9 cellular contexts compared by ENCODE assay signal in genomic region chr9:131095666-131096489, GRCh38. TPM values are rescaled to one million over a fixed set of nuclear protein-coding genes. Genes with fewer than 3 reads are reported as not detected.
DNase-seq lines count a peak whose midpoint lies in the region; ATAC-seq and TF ChIP-seq lines count a peak whose summit lies in the region.
"Had no signal": no experiment of that assay in that cellular context is flagged by ENCODE, and none has a peak within 500 bp of the region (broad histone marks: within the 10 kb centered on the region; RNA-seq: fewer than 3 reads in every experiment).

No MANE protein-coding gene starts in this region.

- no peak for TF ChIP-seq CTCF in CD8-positive, alpha-beta T cell (IDR thresholded peaks at IDR 0.05)
- TF ChIP-seq CTCF in LNCaP clone FGC (IDR thresholded peaks at IDR 0.05; ENCODE audit: control insufficient read depth, extremely low read depth, insufficient read depth) = no peak
- TF ChIP-seq CTCF in prostate gland (IDR thresholded peaks at IDR 0.05) = no peak

- intact Hi-C loops in CD8-positive, alpha-beta T cell (cut with DNase I, micrococcal nuclease) = no loop called here
- intact Hi-C loops in prostate gland (cut with DNase I) = no loop called here

- H3K4me3 Mint-ChIP-seq in CD8-positive, alpha-beta T cell = peak overlapping the region; percentile 74
- H3K4me3 Mint-ChIP-seq in activated T-cell treated with anti-CD3 and anti-CD28 coated beads, Interleukin-2, amount 50 U/mL, for 72 hours = peak overlapping the region; percentile 68 to 70

- H3K4me1 ChIP-seq in CD8-positive, alpha-beta T cell (ENCODE audit: insufficient read depth, low read length) = no peaks in the 10 kb centered on the region
- H3K4me1 ChIP-seq in prostate gland (replicated peaks) = peaks cover 2% of the 10 kb centered on the region

- H3K27me3 ChIP-seq in CD8-positive, alpha-beta T cell (ENCODE audit: insufficient read depth, low read length) = peaks cover 6% of the 10 kb centered on the region
- no peaks in the 10 kb centered on the region for H3K27me3 ChIP-seq in prostate gland (replicated peaks; ENCODE audit: insufficient read depth)

- POLR2A ChIA-PET in CD8-positive, alpha-beta T cell (lab: Charles Lee) = no interaction called here

- no peak overlapping the region for H3K27ac ChIP-seq in CD8-positive, alpha-beta T cell (ENCODE audit: low read depth, low read length)
- peak overlapping the region in 1 of 2 donors; percentile 54 for H3K27ac ChIP-seq in prostate gland
- H3K27ac ChIP-seq: HL-60 had no signal

- no peaks in the 10 kb centered on the region for H3K36me3 ChIP-seq in CD8-positive, alpha-beta T cell (ENCODE audit: insufficient read depth, low read length)
- no peaks in the 10 kb centered on the region for H3K36me3 ChIP-seq in prostate gland

- TF ChIP-seq POLR2A in prostate gland (IDR thresholded peaks at IDR 0.05) = no peak

- no peak overlapping the region for H3K27ac Mint-ChIP-seq in CD8-positive, alpha-beta T cell
- H3K27ac Mint-ChIP-seq in activated T-cell treated with anti-CD3 and anti-CD28 coated beads, Interleukin-2, amount 50 U/mL, for 72 hours = no peak overlapping the region

- no peaks in the 10 kb centered on the region for H3K9me3 ChIP-seq in CD8-positive, alpha-beta T cell (ENCODE audit: low read length)
- no peaks in the 10 kb centered on the region for H3K9me3 ChIP-seq in prostate gland

- H3K9me3 Mint-ChIP-seq in CD8-positive, alpha-beta T cell = no peaks in the 10 kb centered on the region
- H3K9me3 Mint-ChIP-seq in activated T-cell treated with anti-CD3 and anti-CD28 coated beads, Interleukin-2, amount 50 U/mL, for 72 hours = no peaks in the 10 kb centered on the region

- peaks cover 23% of the 10 kb centered on the region for H3K27me3 Mint-ChIP-seq in CD8-positive, alpha-beta T cell (ENCODE audit: low read depth)
- peaks cover 32% of the 10 kb centered on the region for H3K27me3 Mint-ChIP-seq in activated T-cell treated with anti-CD3 and anti-CD28 coated beads, Interleukin-2, amount 50 U/mL, for 72 hours (ENCODE audit: low read depth)

- CTCF ChIA-PET in CD8-positive, alpha-beta T cell (lab: Charles Lee) = no interaction called here

- no peak for DNase-seq in CD8-positive, alpha-beta T cell
- DNase-seq in LNCaP clone FGC (ENCODE audit: low read depth) = no peak
- peak; percentile 29 to 46 for DNase-seq in activated T-cell treated with anti-CD3 and anti-CD28 coated beads, Interleukin-2, amount 50 U/mL, for 72 hours
- peak; percentile 60 for DNase-seq in glomerular visceral epithelial cell (ENCODE audit: extremely low spot score)
- DNase-seq in prostate gland (ENCODE audit: low spot score) = no peak
- no peak for DNase-seq in NCI-H774 (lab: John Stamatoyannopoulos, UW)

- ATAC-seq in CD8-positive, alpha-beta T cell = no peak
- ATAC-seq in activated T-cell treated with anti-CD3 and anti-CD28 coated beads, Interleukin-2, amount 50 U/mL, for 72 hours (replicated peaks in 1 of 2) = peak; percentile 50 to 64
- ATAC-seq in HG02884 (IDR thresholded peaks at IDR 0.05; ENCODE audit: unreplicated experiment) (no peak), GM18873 (IDR thresholded peaks at IDR 0.05; ENCODE audit: low FRiP score, unreplicated experiment) (no peak)

- 24% methylated on average over 21 of the region's 38 CpGs for WGBS in prostate gland

- H3K4me1 Mint-ChIP-seq in CD8-positive, alpha-beta T cell (ENCODE audit: low read depth) = peaks cover 5% of the 10 kb centered on the region
- H3K4me1 Mint-ChIP-seq in activated T-cell treated with anti-CD3 and anti-CD28 coated beads, Interleukin-2, amount 50 U/mL, for 72 hours (ENCODE audit: low read depth) = peaks cover 11% of the 10 kb centered on the region

- no peaks in the 10 kb centered on the region for H3K36me3 Mint-ChIP-seq in CD8-positive, alpha-beta T cell
- H3K36me3 Mint-ChIP-seq in activated T-cell treated with anti-CD3 and anti-CD28 coated beads, Interleukin-2, amount 50 U/mL, for 72 hours (ENCODE audit: insufficient read depth in 2 of 2) = no peaks in the 10 kb centered on the region

- no peak overlapping the region for H3K4me3 ChIP-seq in CD8-positive, alpha-beta T cell (ENCODE audit: low read depth, low read length)
- H3K4me3 ChIP-seq in LNCaP clone FGC (ENCODE audit: low read depth, low read length) = peak overlapping the region; percentile 64
- H3K4me3 ChIP-seq in prostate gland = peak overlapping the region; percentile 36 to 52

RNA-seq across cellular contexts. Expression of gene AIF1L, which starts 0.5 kb away (rescaled TPM):
- total RNA-seq in CD8-positive, alpha-beta T cell = not detected
- under 1 TPM; 0.53 to 0.89 TPM for total RNA-seq in activated T-cell treated with anti-CD3 and anti-CD28 coated beads, Interleukin-2, amount 50 U/mL, for 72 hours
- 10 to 100 TPM in 1 of 2 donors, 1 to 10 TPM in 1; 3.6 to 18.4 TPM for total RNA-seq in prostate gland

RNA-seq across cellular contexts. Expression of gene NUP214, which starts 29.5 kb away (rescaled TPM):
- total RNA-seq in CD8-positive, alpha-beta T cell = 100 to 1,000 TPM; 120 to 136 TPM
- total RNA-seq in activated T-cell treated with anti-CD3 and anti-CD28 coated beads, Interleukin-2, amount 50 U/mL, for 72 hours = 10 to 100 TPM; 67.6 to 78.5 TPM
- 100 to 1,000 TPM in 1 of 2 donors, 10 to 100 TPM in 1; 43.9 to 115 TPM for total RNA-seq in prostate gland

Comparison
In these comparisons a context has a peak if more than half of its experiments do, and no peak if none do; other contexts are left out.
1. ATAC-seq: peak in activated T-cell treated with anti-CD3 and anti-CD28 coated beads, Interleukin-2, amount 50 U/mL, for 72 hours (2 of 2); none in CD8-positive, alpha-beta T cell (single experiment), HG02884 (single experiment) and GM18873 (single experiment).
2. DNase-seq: peak in activated T-cell treated with anti-CD3 and anti-CD28 coated beads, Interleukin-2, amount 50 U/mL, for 72 hours (2 of 2) and glomerular visceral epithelial cell (single experiment); none in CD8-positive, alpha-beta T cell (0 of 7), LNCaP clone FGC (single experiment), prostate gland (single experiment) and NCI-H774 (single experiment).